Comparison of ENCODE assay signal across 1 cellular context in genomic region chr2:167844714-167845530, GRCh38.
TF ChIP-seq lines count a peak whose summit lies in the region.

No MANE protein-coding gene starts in this region.

TF ChIP-seq in K562, 482 proteins besides CTCF, POLR2A, EP300 and RAD21 (continued from another document and continues in another):
- TF ChIP-seq ZNF592 (IDR thresholded peaks at IDR 0.05) = peak; percentile 67; the same call in 1 of the 2 replicates
- TF ChIP-seq MTA3 (IDR thresholded peaks at IDR 0.05; ENCODE audit: borderline replicate concordance) = no peak
- TF ChIP-seq ZNF764 (CRISPR knock-in tag; IDR thresholded peaks at IDR 0.05; ENCODE audit: low read depth) = no peak
- TF ChIP-seq RNF2 (IDR thresholded peaks at IDR 0.05) = no peak
- no peak for TF ChIP-seq ZNF184 (CRISPR knock-in tag; IDR thresholded peaks at IDR 0.05)
- no peak for TF ChIP-seq POLR2H (tag; IDR thresholded peaks at IDR 0.05; ENCODE audit: low read depth)
- TF ChIP-seq PYGO2 (tag; IDR thresholded peaks at IDR 0.05) = no peak
- no peak for TF ChIP-seq RERE (CRISPR knock-in tag; IDR thresholded peaks at IDR 0.05; ENCODE audit: borderline replicate concordance)
- TF ChIP-seq ZNF644 (tag; IDR thresholded peaks at IDR 0.05; ENCODE audit: low read depth) = no peak
- TF ChIP-seq ZNF316 (IDR thresholded peaks at IDR 0.05) = peak; percentile 80
- peak; percentile 26; the same call in 1 of the 2 replicates for TF ChIP-seq ATF7 (IDR thresholded peaks at IDR 0.05)
- TF ChIP-seq TCF3 (CRISPR knock-in tag; IDR thresholded peaks at IDR 0.05) = no peak
- no peak for TF ChIP-seq SAFB2 (IDR thresholded peaks at IDR 0.05; ENCODE audit: borderline replicate concordance, low read depth, low read length, severe bottlenecking)
- TF ChIP-seq KAT2B (IDR thresholded peaks at IDR 0.05; ENCODE audit: low read depth, low read length) = no peak
- TF ChIP-seq NFIC (IDR thresholded peaks at IDR 0.05) = peak; percentile 81
- TF ChIP-seq CC2D1A (IDR thresholded peaks at IDR 0.05) = no peak
- TF ChIP-seq FOXP1 (CRISPR knock-in tag; IDR thresholded peaks at IDR 0.05) = no peak
- no peak for TF ChIP-seq ZFP36 (IDR thresholded peaks at IDR 0.05; ENCODE audit: low read depth, low read length, partially characterized antibody)
- TF ChIP-seq PHF21A (IDR thresholded peaks at IDR 0.05; ENCODE audit: borderline replicate concordance, low read depth) = no peak
- TF ChIP-seq ZNF12 (CRISPR knock-in tag; IDR thresholded peaks at IDR 0.05) = no peak
- TF ChIP-seq ZBTB33 (CRISPR knock-in tag; IDR thresholded peaks at IDR 0.05) = no peak
- peak; percentile 75 for TF ChIP-seq NFE2L1 (tag; IDR thresholded peaks at IDR 0.05; ENCODE audit: borderline replicate concordance, low read depth)
- no peak for TF ChIP-seq FOXK2 (conservative IDR thresholded peaks at IDR 0.05 in 1 of 2, IDR thresholded peaks at IDR 0.05 in 1 of 2; ENCODE audit: low read depth in 2 of 2)
- TF ChIP-seq BCLAF1 (IDR thresholded peaks at IDR 0.05; ENCODE audit: borderline replicate concordance in 1 of 2, control insufficient read depth in 1 of 2, low read depth in 2 of 2, low read length in 1 of 2) = no peak
- no peak for TF ChIP-seq SUPT5H (IDR thresholded peaks at IDR 0.05)
- TF ChIP-seq RB1 (IDR thresholded peaks at IDR 0.05; ENCODE audit: low read depth) = no peak
- TF ChIP-seq SNIP1 (IDR thresholded peaks at IDR 0.05; ENCODE audit: low read depth) = no peak
- TF ChIP-seq E2F8 (IDR thresholded peaks at IDR 0.05; ENCODE audit: low read depth, partially characterized antibody) = no peak
- TF ChIP-seq PHB2 (IDR thresholded peaks at IDR 0.05; ENCODE audit: low read depth) = no peak
- TF ChIP-seq TFE3 (CRISPR knock-in tag; IDR thresholded peaks at IDR 0.05) = no peak
- no peak for TF ChIP-seq KDM5B (IDR thresholded peaks at IDR 0.05; ENCODE audit: insufficient replicate concordance, low read depth, low read length)
- 0 out of 2 replicates have a peak, but pooled peaks have one; percentile 45 for TF ChIP-seq HMGXB4 (CRISPR knock-in tag; IDR thresholded peaks at IDR 0.05)
- no peak for TF ChIP-seq FUS (optimal IDR thresholded peaks at IDR 0.05; ENCODE audit: low read depth, low read length)
- no peak for TF ChIP-seq GMEB1 (CRISPR knock-in tag; IDR thresholded peaks at IDR 0.05)
- no peak for TF ChIP-seq ZBTB1 (CRISPR knock-in tag; IDR thresholded peaks at IDR 0.05; ENCODE audit: borderline replicate concordance, low read depth)
- TF ChIP-seq ZNF3 (CRISPR knock-in tag; IDR thresholded peaks at IDR 0.05) = no peak
